ENCODE assay signal across 8 cellular contexts in genomic region chr7:102834999-102835398, GRCh38.
DNase-seq lines count a peak whose midpoint lies in the region; ATAC-seq and TF ChIP-seq lines count a peak whose summit lies in the region.

No MANE protein-coding gene starts in this region.

- peaks cover 8% of the 10 kb centered on the region for H3K36me3 Mint-ChIP-seq in HFFc6 (ENCODE audit: low read depth)

- no peaks in the 10 kb centered on the region for H3K9me3 ChIP-seq in psoas muscle

- TF ChIP-seq CTCF in HFFc6 (IDR thresholded peaks at IDR 0.05) (no peak), psoas muscle (IDR thresholded peaks at IDR 0.05) (no peak)

- H3K9me3 Mint-ChIP-seq in HFFc6, result no peaks in the 10 kb centered on the region

- no peak overlapping the region for H3K27ac ChIP-seq in psoas muscle

- peaks cover 18% of the 10 kb centered on the region for H3K4me1 ChIP-seq in psoas muscle

- intact Hi-C loops in psoas muscle (cut with DNase I), result no loop called here

- peak overlapping the region; percentile 58 for H3K4me3 Mint-ChIP-seq in HFFc6

- H3K27me3 ChIP-seq in psoas muscle (ENCODE audit: insufficient read depth in 3 of 3, low read length in 2 of 3), result no peaks in the 10 kb centered on the region

- no peak overlapping the region for H3K4me3 ChIP-seq in psoas muscle

- no peaks in the 10 kb centered on the region; the same call in 1 of the 2 replicates for H3K27me3 Mint-ChIP-seq in HFFc6 (ENCODE audit: insufficient read depth)

- peaks cover 0 to under 1% of the 10 kb centered on the region in 2 donors for H3K36me3 ChIP-seq in psoas muscle (ENCODE audit: insufficient read depth in 1 of 2, low read depth in 1 of 2)

- H3K4me1 Mint-ChIP-seq in HFFc6 (ENCODE audit: low read depth), result peaks cover 68% of the 10 kb centered on the region

- WGBS in psoas muscle, 3 donors, result 53 to 90% (median 53%) methylated on average over 1 of the region's 1 CpG

- peak; percentile 89 for DNase-seq in HFFc6
- peak; percentile 88 for DNase-seq in RPMI7951 (ENCODE audit: low read depth)
- DNase-seq in iris pigment epithelial cell (ENCODE audit: low read depth), result peak; percentile 95
- no peak for DNase-seq in middle frontal gyrus (ENCODE audit: extremely low spot score, low spot score)
- DNase-seq in psoas muscle, result no peak
- DNase-seq in NAMALWA (ENCODE audit: low spot score), result no peak

- ATAC-seq in GM18511 (IDR thresholded peaks at IDR 0.05; ENCODE audit: unreplicated experiment) (peak; percentile 99), GM21515 (IDR thresholded peaks at IDR 0.05; ENCODE audit: unreplicated experiment) (no peak), psoas muscle (no peak)

- H3K27ac Mint-ChIP-seq in HFFc6, result peak overlapping the region; percentile 78

Comparison
In these comparisons a context has a peak if more than half of its experiments do, and no peak if none do; other contexts are left out.
1. DNase-seq: peak in HFFc6 (single experiment), RPMI7951 (single experiment) and iris pigment epithelial cell (single experiment); none in middle frontal gyrus (single experiment), psoas muscle (0 of 2) and NAMALWA (single experiment).